ENCODE assay signal across 23 cellular contexts in genomic region chr19:19637523-19638251, GRCh38. TPM values are rescaled to one million over a fixed set of nuclear protein-coding genes. Genes with fewer than 3 reads are reported as not detected.
DNase-seq lines count a peak whose midpoint lies in the region; ATAC-seq, FAIRE-seq and TF ChIP-seq lines count a peak whose summit lies in the region.
"Had no signal": no experiment of that assay in that cellular context is flagged by ENCODE, and none has a peak within 500 bp of the region (broad histone marks: within the 10 kb centered on the region; RNA-seq: fewer than 3 reads in every experiment).

No MANE protein-coding gene starts in this region.

- H3K9ac ChIP-seq in kidney (ENCODE audit: low read length in 2 of 2): no peak overlapping the region
- H3K9ac ChIP-seq: BLaER1 treated with 17β-estradiol and CSF1 and Interleukin-3, amounts not matched to agents 10 nM and 100 nM had no signal

- H3K27me3 ChIP-seq in testis (no peaks in the 10 kb centered on the region), ascending aorta (no peaks in the 10 kb centered on the region)
- H3K27me3 ChIP-seq: BLaER1 treated with 17β-estradiol and CSF1 and Interleukin-3, amounts not matched to agents 10 nM and 100 nM; pancreas had no signal

- POLR2A ChIA-PET in activated CD8-positive, alpha-beta T cell treated with anti-CD3 and anti-CD28 coated beads for 36 hours (lab: Charles Lee): no interaction called here
- POLR2A ChIA-PET in activated CD8-positive, alpha-beta T cell treated with anti-CD3 and anti-CD28 coated beads, Interleukin-2, amount 10 ng/mL, durations not matched to agents 7 days and 5 days (lab: Charles Lee): interaction anchor here (0.6 kb wide), 1 partner anchor 63 kb away, joined by 3 read pairs; no protein-coding TSS in a partner anchor

- H3K27ac ChIP-seq in kidney (ENCODE audit: low read depth in 2 of 2, low read length in 2 of 2): no peak overlapping the region
- no peak overlapping the region for H3K27ac ChIP-seq in testis
- no peak overlapping the region for H3K27ac ChIP-seq in ascending aorta
- H3K27ac ChIP-seq: BLaER1 treated with 17β-estradiol and CSF1 and Interleukin-3, amounts not matched to agents 10 nM and 100 nM; pancreas had no signal

- no peak for TF ChIP-seq CTCF in activated CD8-positive, alpha-beta T cell treated with anti-CD3 and anti-CD28 coated beads for 36 hours (IDR thresholded peaks at IDR 0.05)
- TF ChIP-seq CTCF in kidney (IDR thresholded peaks at IDR 0.05; ENCODE audit: borderline replicate concordance, extremely low read depth, insufficient read depth): no peak
- no peak for TF ChIP-seq CTCF in testis (IDR thresholded peaks at IDR 0.05)
- TF ChIP-seq CTCF in ascending aorta (IDR thresholded peaks at IDR 0.05): no peak

- FAIRE-seq in kidney (lab: Jason Lieb, UNC): no peak
- FAIRE-seq: astrocyte, islet of Langerhans, pancreas had no signal

- H3K36me3 ChIP-seq in kidney (ENCODE audit: control insufficient read depth in 1 of 2, insufficient read depth in 2 of 2, low read length in 2 of 2): no peaks in the 10 kb centered on the region
- H3K36me3 ChIP-seq in testis (ENCODE audit: low read depth, missing control alignments): no peaks in the 10 kb centered on the region
- H3K36me3 ChIP-seq in ascending aorta: peaks cover 12 to 20% of the 10 kb centered on the region in 2 donors
- H3K36me3 ChIP-seq: pancreas had no signal

- CTCF ChIA-PET in activated CD8-positive, alpha-beta T cell treated with anti-CD3 and anti-CD28 coated beads for 36 hours (lab: Charles Lee): no interaction called here
- CTCF ChIA-PET in activated CD8-positive, alpha-beta T cell treated with anti-CD3 and anti-CD28 coated beads, Interleukin-2, amount 10 ng/mL, durations not matched to agents 7 days and 5 days (lab: Charles Lee): no interaction called here

- H3K4me1 ChIP-seq in kidney (ENCODE audit: control insufficient read depth in 1 of 2, insufficient read depth in 1 of 2, low read depth in 1 of 2, low read length in 2 of 2) (peaks cover 0 to under 1% of the 10 kb centered on the region in 2 donors), testis (peaks cover under 1% of the 10 kb centered on the region), ascending aorta (peaks cover 0 to 2% of the 10 kb centered on the region in 2 donors)
- H3K4me1 ChIP-seq: pancreas had no signal

- peaks cover 18% of the 10 kb centered on the region for H3K4me1 Mint-ChIP-seq in activated CD8-positive, alpha-beta T cell treated with anti-CD3 and anti-CD28 coated beads for 36 hours (ENCODE audit: low read depth)
- peaks cover 33% of the 10 kb centered on the region for H3K4me1 Mint-ChIP-seq in activated CD8-positive, alpha-beta T cell treated with anti-CD3 and anti-CD28 coated beads, Interleukin-2, amount 10 ng/mL, durations not matched to agents 7 days and 5 days (ENCODE audit: low read depth)

- H3K4me3 ChIP-seq in kidney (ENCODE audit: low read length in 2 of 2) (no peak overlapping the region), testis (peak overlapping the region; percentile 12 to 49), ascending aorta (no peak overlapping the region)
- H3K4me3 ChIP-seq: BLaER1 treated with 17β-estradiol and CSF1 and Interleukin-3, amounts not matched to agents 10 nM and 100 nM; pancreas had no signal

- H3K36me3 Mint-ChIP-seq in activated CD8-positive, alpha-beta T cell treated with anti-CD3 and anti-CD28 coated beads for 36 hours (ENCODE audit: low read depth): peaks cover 51% of the 10 kb centered on the region
- H3K36me3 Mint-ChIP-seq in activated CD8-positive, alpha-beta T cell treated with anti-CD3 and anti-CD28 coated beads, Interleukin-2, amount 10 ng/mL, durations not matched to agents 7 days and 5 days (ENCODE audit: low read depth): peaks cover 71% of the 10 kb centered on the region

- DNase-seq in activated CD8-positive, alpha-beta T cell treated with anti-CD3 and anti-CD28 coated beads for 36 hours: peak; percentile 31
- no peak for DNase-seq in activated CD8-positive, alpha-beta T cell treated with anti-CD3 and anti-CD28 coated beads, Interleukin-2, amount 10 ng/mL, durations not matched to agents 7 days and 5 days
- DNase-seq in activated CD8-positive, alpha-beta memory T cell treated with anti-CD3 and anti-CD28 coated beads, Interleukin-2, amount 50 U/mL, for 4 hours: peak; percentile 29
- peak; percentile 81 for DNase-seq in kidney
- DNase-seq in testis: peak; percentile 40
- no peak for DNase-seq in stimulated activated naive CD4-positive, alpha-beta T cell (lab: John Stamatoyannopoulos, UW)
- no peak for DNase-seq in ascending aorta (ENCODE audit: low spot score in 2 of 2)
- no peak for DNase-seq in A172 (ENCODE audit: low spot score)
- DNase-seq: activated CD4-positive, alpha-beta T cell treated with anti-CD3 and anti-CD28 coated beads for 4 hours; activated naive CD4-positive, alpha-beta T cell treated with anti-CD3 and anti-CD28 coated beads for 36 hours; activated T-cell treated with anti-CD3 and anti-CD28 coated beads, Interleukin-2, amount 50 U/mL, for 1 hour; effector memory CD4-positive, alpha-beta T cell; glutamatergic neuron; KBM-7; mammary epithelial cell; naive B cell; NCI-H2029 treated with DMSO at 0.1 percent for 48 hours; NK-92 treated with Interleukin-12 subunit alpha and Interleukin-12 subunit beta, amount 100 ng/mL, for 24 hours; stimulated activated CD4-positive, alpha-beta T cell treated with anti-CD3 and anti-CD28 coated beads, Interleukin-2, amount 100 ng/mL, for 24 hours had no signal

- H3K9me3 Mint-ChIP-seq in activated CD8-positive, alpha-beta T cell treated with anti-CD3 and anti-CD28 coated beads for 36 hours: no peaks in the 10 kb centered on the region
- H3K9me3 Mint-ChIP-seq in activated CD8-positive, alpha-beta T cell treated with anti-CD3 and anti-CD28 coated beads, Interleukin-2, amount 10 ng/mL, durations not matched to agents 7 days and 5 days (ENCODE audit: insufficient read depth): no peaks in the 10 kb centered on the region
- H3K9me3 Mint-ChIP-seq: activated naive CD4-positive, alpha-beta T cell treated with anti-CD3 and anti-CD28 coated beads for 36 hours; naive B cell had no signal

- intact Hi-C loops in activated CD8-positive, alpha-beta T cell treated with anti-CD3 and anti-CD28 coated beads for 36 hours (cut with micrococcal nuclease): no loop called here
- intact Hi-C loops in kidney (cut with DNase I) (no loop called here), testis (cut with DNase I; ENCODE audit: low total_unique reads) (no loop called here), ascending aorta (cut with DNase I) (no loop called here)

- no peak overlapping the region for H3K27ac Mint-ChIP-seq in activated CD8-positive, alpha-beta T cell treated with anti-CD3 and anti-CD28 coated beads for 36 hours
- no peak overlapping the region for H3K27ac Mint-ChIP-seq in activated CD8-positive, alpha-beta T cell treated with anti-CD3 and anti-CD28 coated beads, Interleukin-2, amount 10 ng/mL, durations not matched to agents 7 days and 5 days
- H3K27ac Mint-ChIP-seq: activated naive CD4-positive, alpha-beta T cell treated with anti-CD3 and anti-CD28 coated beads for 36 hours; naive B cell had no signal

- no peaks in the 10 kb centered on the region for H3K27me3 Mint-ChIP-seq in activated CD8-positive, alpha-beta T cell treated with anti-CD3 and anti-CD28 coated beads for 36 hours
- no peaks in the 10 kb centered on the region for H3K27me3 Mint-ChIP-seq in activated CD8-positive, alpha-beta T cell treated with anti-CD3 and anti-CD28 coated beads, Interleukin-2, amount 10 ng/mL, durations not matched to agents 7 days and 5 days (ENCODE audit: low read depth)
- H3K27me3 Mint-ChIP-seq: naive B cell had no signal

- no peak for ATAC-seq in activated CD8-positive, alpha-beta T cell treated with anti-CD3 and anti-CD28 coated beads for 36 hours
- no peak for ATAC-seq in activated CD8-positive, alpha-beta T cell treated with anti-CD3 and anti-CD28 coated beads, Interleukin-2, amount 10 ng/mL, durations not matched to agents 7 days and 5 days

- H3K9me3 ChIP-seq in kidney (ENCODE audit: control insufficient read depth in 1 of 2, low read length in 2 of 2) (no peaks in the 10 kb centered on the region), testis (no peaks in the 10 kb centered on the region), ascending aorta (no peaks in the 10 kb centered on the region)
- H3K9me3 ChIP-seq: BLaER1 treated with 17β-estradiol and CSF1 and Interleukin-3, amounts not matched to agents 10 nM and 100 nM; pancreas had no signal

- H3K4me3 Mint-ChIP-seq in activated CD8-positive, alpha-beta T cell treated with anti-CD3 and anti-CD28 coated beads for 36 hours: no peak overlapping the region
- H3K4me3 Mint-ChIP-seq in activated CD8-positive, alpha-beta T cell treated with anti-CD3 and anti-CD28 coated beads, Interleukin-2, amount 10 ng/mL, durations not matched to agents 7 days and 5 days: no peak overlapping the region
- H3K4me3 Mint-ChIP-seq: activated naive CD4-positive, alpha-beta T cell treated with anti-CD3 and anti-CD28 coated beads for 36 hours; naive B cell had no signal

- TF ChIP-seq POLR2A in testis (IDR thresholded peaks at IDR 0.05): no peak

- WGBS in testis, 2 donors: 72 to 78% methylated on average over 17 to 49 of the region's 53 CpGs

RNA-seq across cellular contexts. Expression of gene GMIP, which starts 5.8 kb away (rescaled TPM):
- total RNA-seq in activated CD8-positive, alpha-beta T cell treated with anti-CD3 and anti-CD28 coated beads for 36 hours: 10 to 100 TPM; 57.3 to 59.9 TPM
- 100 to 1,000 TPM in 1 of 2 experiments, 10 to 100 TPM in 1; 96.7 to 104 TPM for total RNA-seq in activated CD8-positive, alpha-beta T cell treated with anti-CD3 and anti-CD28 coated beads, Interleukin-2, amount 10 ng/mL, durations not matched to agents 7 days and 5 days
- total RNA-seq in kidney (18.8 TPM), testis (10 to 100 TPM; 13.4 to 15.2 TPM), ascending aorta (3.9 TPM)
- polyA plus RNA-seq in kidney (ENCODE audit: insufficient read depth, low read depth, low replicate concordance) (3.3 TPM), testis (ENCODE audit: insufficient read depth, low read depth, low replicate concordance) (8.8 TPM)
- total RNA-seq in A172 (2014; rRNA removed; shearing (Covaris generic)): 8.7 and 12.0 TPM in 2 replicates

RNA-seq across cellular contexts. Expression of gene LPAR2, which starts 9.7 kb away (rescaled TPM):
- total RNA-seq in activated CD8-positive, alpha-beta T cell treated with anti-CD3 and anti-CD28 coated beads for 36 hours: 10 to 100 TPM; 26.6 to 28.2 TPM
- 10 to 100 TPM; 44.8 to 50.8 TPM for total RNA-seq in activated CD8-positive, alpha-beta T cell treated with anti-CD3 and anti-CD28 coated beads, Interleukin-2, amount 10 ng/mL, durations not matched to agents 7 days and 5 days
- total RNA-seq in kidney (10.4 TPM), testis (100 to 1,000 TPM; 181 to 224 TPM), ascending aorta (0.75 TPM)
- polyA plus RNA-seq in kidney (ENCODE audit: insufficient read depth, low read depth, low replicate concordance) (5.6 TPM), testis (ENCODE audit: insufficient read depth, low read depth, low replicate concordance) (73.9 TPM)
- 2.1 and 3.0 TPM in 2 replicates for total RNA-seq in A172 (2014; rRNA removed; shearing (Covaris generic))

RNA-seq across cellular contexts. Expression of gene PBX4, which starts 19.2 kb away (rescaled TPM):
- 10 to 100 TPM; 13.8 to 15.6 TPM for total RNA-seq in activated CD8-positive, alpha-beta T cell treated with anti-CD3 and anti-CD28 coated beads for 36 hours
- 10 to 100 TPM; 33.8 to 34.1 TPM for total RNA-seq in activated CD8-positive, alpha-beta T cell treated with anti-CD3 and anti-CD28 coated beads, Interleukin-2, amount 10 ng/mL, durations not matched to agents 7 days and 5 days
- total RNA-seq in kidney: 5.7 TPM
- polyA plus RNA-seq in kidney (ENCODE audit: insufficient read depth, low read depth, low replicate concordance): 3.9 TPM
- total RNA-seq in testis: 10 to 100 TPM; 16.2 to 28.3 TPM
- polyA plus RNA-seq in testis (ENCODE audit: insufficient read depth, low read depth, low replicate concordance): 18.0 TPM
- total RNA-seq in ascending aorta: not detected
- total RNA-seq in A172 (2014; rRNA removed; shearing (Covaris generic)): 3.6 and 3.9 TPM in 2 replicates

RNA-seq across cellular contexts. Expression of gene ATP13A1, which starts 25.8 kb away (rescaled TPM):
- total RNA-seq in activated CD8-positive, alpha-beta T cell treated with anti-CD3 and anti-CD28 coated beads for 36 hours: 10 to 100 TPM; 52.4 to 53.1 TPM
- total RNA-seq in activated CD8-positive, alpha-beta T cell treated with anti-CD3 and anti-CD28 coated beads, Interleukin-2, amount 10 ng/mL, durations not matched to agents 7 days and 5 days: 10 to 100 TPM; 78.6 to 78.8 TPM
- total RNA-seq in kidney (78.1 TPM), testis (100 to 1,000 TPM; 292 to 360 TPM), ascending aorta (161 TPM)
- polyA plus RNA-seq in kidney (ENCODE audit: insufficient read depth, low read depth, low replicate concordance) (30.1 TPM), testis (ENCODE audit: insufficient read depth, low read depth, low replicate concordance) (64.1 TPM)
- 48.5 and 93.1 TPM in 2 replicates for total RNA-seq in A172 (2014; rRNA removed; shearing (Covaris generic))

RNA-seq across cellular contexts. Expression of gene ZNF101, which starts 31.0 kb away (rescaled TPM):
- total RNA-seq in activated CD8-positive, alpha-beta T cell treated with anti-CD3 and anti-CD28 coated beads for 36 hours: 10 to 100 TPM; 82.5 to 85.2 TPM
- 10 to 100 TPM; 74.2 to 87.8 TPM for total RNA-seq in activated CD8-positive, alpha-beta T cell treated with anti-CD3 and anti-CD28 coated beads, Interleukin-2, amount 10 ng/mL, durations not matched to agents 7 days and 5 days
- total RNA-seq in kidney (21.2 TPM), testis (10 to 100 TPM in 1 of 2 donors, 1 to 10 TPM in 1; 9.2 to 12.0 TPM), ascending aorta (1.3 TPM)
- polyA plus RNA-seq in kidney (ENCODE audit: insufficient read depth, low read depth, low replicate concordance) (10.2 TPM), testis (ENCODE audit: insufficient read depth, low read depth, low replicate concordance) (15.6 TPM)
- total RNA-seq in A172 (2014; rRNA removed; shearing (Covaris generic)): 11.5 and 13.9 TPM in 2 replicates

Comparison
In these comparisons a context has a peak if more than half of its experiments do, and no peak if none do; other contexts are left out.
1. DNase-seq: peak in activated CD8-positive, alpha-beta T cell treated with anti-CD3 and anti-CD28 coated beads for 36 hours (single experiment), activated CD8-positive, alpha-beta memory T cell treated with anti-CD3 and anti-CD28 coated beads, Interleukin-2, amount 50 U/mL, for 4 hours (single experiment), kidney (single experiment) and testis (single experiment); none in activated CD8-positive, alpha-beta T cell treated with anti-CD3 and anti-CD28 coated beads, Interleukin-2, amount 10 ng/mL, durations not matched to agents 7 days and 5 days (single experiment), stimulated activated naive CD4-positive, alpha-beta T cell (0 of 6), ascending aorta (0 of 2) and A172 (single experiment).
2. H3K4me3 ChIP-seq: peak in testis (2 of 2); none in kidney (0 of 2) and ascending aorta (0 of 2).